In the genomic region with DNA sequence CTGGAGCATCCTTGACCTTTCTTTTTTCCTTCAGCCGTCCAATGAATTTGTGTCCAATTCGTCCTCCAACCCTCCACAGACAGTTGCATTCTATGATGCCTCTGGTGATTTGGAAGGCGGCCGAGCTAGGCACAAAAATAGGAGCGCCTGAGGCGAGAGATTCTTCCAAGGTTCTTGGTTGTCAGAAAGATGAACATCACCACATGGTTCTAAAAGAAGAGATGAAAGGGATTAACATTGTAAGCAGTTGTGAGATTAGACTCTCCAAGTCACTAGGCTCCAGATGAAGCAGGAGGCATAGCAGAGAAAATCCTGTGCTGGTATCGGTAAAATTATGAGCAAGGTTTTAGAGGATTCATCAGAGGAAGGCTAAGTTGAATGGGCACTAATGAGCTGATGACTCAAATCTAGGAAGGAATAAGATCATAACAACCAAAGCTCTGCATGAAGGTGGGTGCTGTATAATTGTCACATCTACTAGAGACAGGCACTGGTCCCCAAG, we compare ENCODE assay signal across 9 cellular contexts.
A peak's percentile ranks its signal among the peaks of the same experiment; 100 is the strongest.
DNase-seq lines count a peak whose midpoint lies in the region; ATAC-seq and TF ChIP-seq lines count a peak whose summit lies in the region.
"Had no signal": no experiment of that assay in that cellular context is flagged by ENCODE, and none has a peak within 500 bp of the region (broad histone marks: within the 10 kb centered on the region; RNA-seq: fewer than 3 reads in every experiment).

No MANE protein-coding gene starts in this region.

- peak; percentile 6 to 35 for ATAC-seq in lower lobe of right lung
- ATAC-seq in left lobe of liver = no peak

- H3K36me3 ChIP-seq in ascending aorta = no peaks in the 10 kb centered on the region
- H3K36me3 ChIP-seq in lower lobe of right lung = no peaks in the 10 kb centered on the region

- TF ChIP-seq CTCF in ascending aorta (IDR thresholded peaks at IDR 0.05) (no peak), lower lobe of right lung (IDR thresholded peaks at IDR 0.05) (no peak)

- H3K4me3 Mint-ChIP-seq in stimulated activated naive CD8-positive, alpha-beta T cell treated with anti-CD3 and anti-CD28 coated beads, Interleukin-15, Interleukin-2, amounts not matched to agents 100 ng/mL and 50 ng/mL, for 24 hours = peak overlapping the region; percentile 44
- H3K4me3 Mint-ChIP-seq: memory B cell had no signal

- H3K27me3 Mint-ChIP-seq in stimulated activated naive CD8-positive, alpha-beta T cell treated with anti-CD3 and anti-CD28 coated beads, Interleukin-15, Interleukin-2, amounts not matched to agents 100 ng/mL and 50 ng/mL, for 24 hours = no peaks in the 10 kb centered on the region

- H3K27ac ChIP-seq in ascending aorta (peak overlapping the region; percentile 57 to 69), lower lobe of right lung (peak overlapping the region; percentile 55)

- H3K4me1 Mint-ChIP-seq in stimulated activated naive CD8-positive, alpha-beta T cell treated with anti-CD3 and anti-CD28 coated beads, Interleukin-15, Interleukin-2, amounts not matched to agents 100 ng/mL and 50 ng/mL, for 24 hours (ENCODE audit: low read depth) = peaks cover 53% of the 10 kb centered on the region

- intact Hi-C loops in ascending aorta (cut with DNase I) (loop anchor here (5.0 kb wide), 2 partner anchors 55 to 75 kb away; partner anchors contain the start of gene MAP4K3), lower lobe of right lung (cut with DNase I) (no loop called here)

- H3K27me3 ChIP-seq in ascending aorta = no peaks in the 10 kb centered on the region
- H3K27me3 ChIP-seq in lower lobe of right lung (ENCODE audit: low read depth) = no peaks in the 10 kb centered on the region

- H3K4me3 ChIP-seq in ascending aorta = no peak overlapping the region
- no peak overlapping the region for H3K4me3 ChIP-seq in lower lobe of right lung

- DNase-seq in NCI-H82 treated with DMSO at 0.1 percent for 48 hours (lab: John Stamatoyannopoulos, UW; ENCODE audit: unreplicated experiment) (peak; percentile 45), ascending aorta (ENCODE audit: low spot score in 2 of 2) (no peak), lower lobe of right lung (no peak), left lobe of liver (ENCODE audit: low spot score) (no peak), NCI-H1436 treated with DMSO at 0.1 percent for 48 hours (lab: John Stamatoyannopoulos, UW) (no peak), Kasumi-1 (lab: John Stamatoyannopoulos, UW) (no peak)
- DNase-seq: SW 1271 had no signal

- no peaks in the 10 kb centered on the region for H3K9me3 Mint-ChIP-seq in stimulated activated naive CD8-positive, alpha-beta T cell treated with anti-CD3 and anti-CD28 coated beads, Interleukin-15, Interleukin-2, amounts not matched to agents 100 ng/mL and 50 ng/mL, for 24 hours
- H3K9me3 Mint-ChIP-seq: memory B cell had no signal

- no peaks in the 10 kb centered on the region for H3K9me3 ChIP-seq in ascending aorta
- no peaks in the 10 kb centered on the region for H3K9me3 ChIP-seq in lower lobe of right lung

- H3K4me1 ChIP-seq in ascending aorta = peaks cover 12 to 34% of the 10 kb centered on the region in 2 donors
- peaks cover 63% of the 10 kb centered on the region for H3K4me1 ChIP-seq in lower lobe of right lung

- no peaks in the 10 kb centered on the region for H3K36me3 Mint-ChIP-seq in stimulated activated naive CD8-positive, alpha-beta T cell treated with anti-CD3 and anti-CD28 coated beads, Interleukin-15, Interleukin-2, amounts not matched to agents 100 ng/mL and 50 ng/mL, for 24 hours (ENCODE audit: low read depth)
- H3K36me3 Mint-ChIP-seq: memory B cell had no signal

- peak overlapping the region; percentile 93 for H3K27ac Mint-ChIP-seq in stimulated activated naive CD8-positive, alpha-beta T cell treated with anti-CD3 and anti-CD28 coated beads, Interleukin-15, Interleukin-2, amounts not matched to agents 100 ng/mL and 50 ng/mL, for 24 hours
- H3K27ac Mint-ChIP-seq: memory B cell had no signal
